ENCODE assay signal across 10 cellular contexts in the genomic region with DNA sequence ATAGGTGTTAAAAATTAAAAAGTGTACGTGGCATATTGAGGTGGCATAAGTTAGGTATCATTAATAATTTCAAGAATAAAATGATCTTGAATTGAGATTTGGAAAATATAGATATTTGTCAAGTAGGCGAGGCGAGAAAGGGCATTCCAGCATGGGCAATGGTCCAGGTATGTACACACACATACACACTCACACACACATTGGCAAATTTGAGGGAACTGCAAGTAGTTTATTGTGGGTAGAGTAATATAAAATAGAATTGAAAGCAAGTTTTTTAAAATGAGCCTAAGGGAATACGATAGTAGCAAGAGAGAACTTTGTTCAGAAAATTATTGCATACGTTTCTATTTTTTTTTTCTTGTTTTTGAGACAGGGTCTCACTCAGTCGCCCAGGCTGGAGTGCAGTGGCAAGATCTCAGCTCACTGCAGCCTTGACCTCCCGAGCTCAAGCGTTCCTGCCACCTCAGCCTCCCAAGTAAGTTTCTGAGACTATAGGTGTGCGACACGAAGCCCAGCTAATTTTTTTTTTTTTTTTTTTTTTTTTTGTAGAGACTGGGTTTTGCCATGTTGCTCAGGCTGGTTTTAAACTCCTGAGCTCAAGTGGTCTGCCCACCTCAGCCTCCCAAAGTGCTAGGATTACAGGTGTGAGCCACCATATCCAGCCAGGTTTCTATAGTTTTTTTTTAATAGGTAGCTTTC.
DNase-seq lines count a peak whose midpoint lies in the region; ATAC-seq and TF ChIP-seq lines count a peak whose summit lies in the region.
"Had no signal": no experiment of that assay in that cellular context is flagged by ENCODE, and none has a peak within 500 bp of the region (broad histone marks: within the 10 kb centered on the region; RNA-seq: fewer than 3 reads in every experiment).

No MANE protein-coding gene starts in this region.

- H3K27ac ChIP-seq in KMS-11, result peak overlapping the region; percentile 87
- peak overlapping the region; percentile 44 to 75 for H3K27ac ChIP-seq in mucosa of rectum (ENCODE audit: low read depth in 2 of 2, low read length in 2 of 2)
- H3K27ac ChIP-seq: gastrocnemius medialis had no signal

- H3K27me3 Mint-ChIP-seq in CD14-positive monocyte (ENCODE audit: low read depth in 3 of 3), result no peaks in the 10 kb centered on the region
- no peaks in the 10 kb centered on the region for H3K27me3 Mint-ChIP-seq in activated naive CD8-positive, alpha-beta T cell treated with anti-CD3 and anti-CD28 coated beads, Interleukin-2, amount 10 ng/mL, durations not matched to agents 7 days and 5 days

- no peak for ATAC-seq in activated naive CD8-positive, alpha-beta T cell treated with anti-CD3 and anti-CD28 coated beads, Interleukin-2, amount 10 ng/mL, durations not matched to agents 7 days and 5 days (ENCODE audit: low read depth)
- ATAC-seq in HG03196 (IDR thresholded peaks at IDR 0.05; ENCODE audit: unreplicated experiment) (no peak), HG02759 (IDR thresholded peaks at IDR 0.05; ENCODE audit: unreplicated experiment) (no peak)
- ATAC-seq: gastrocnemius medialis had no signal

- no peaks in the 10 kb centered on the region for H3K36me3 ChIP-seq in KMS-11 (ENCODE audit: insufficient read depth)
- no peaks in the 10 kb centered on the region for H3K36me3 ChIP-seq in mucosa of rectum (ENCODE audit: control insufficient read depth in 2 of 2, insufficient read depth in 2 of 2, low read length in 2 of 2)
- no peaks in the 10 kb centered on the region for H3K36me3 ChIP-seq in MG63
- H3K36me3 ChIP-seq: gastrocnemius medialis had no signal

- peaks cover 38% of the 10 kb centered on the region for H3K4me1 Mint-ChIP-seq in CD14-positive monocyte
- peaks cover 62% of the 10 kb centered on the region for H3K4me1 Mint-ChIP-seq in activated naive CD8-positive, alpha-beta T cell treated with anti-CD3 and anti-CD28 coated beads, Interleukin-2, amount 10 ng/mL, durations not matched to agents 7 days and 5 days

- H3K4me3 Mint-ChIP-seq in CD14-positive monocyte, result peak overlapping the region in 1 of 2 donors; percentile 87
- H3K4me3 Mint-ChIP-seq in activated naive CD8-positive, alpha-beta T cell treated with anti-CD3 and anti-CD28 coated beads, Interleukin-2, amount 10 ng/mL, durations not matched to agents 7 days and 5 days, result peak overlapping the region; percentile 42

- H2AFZ ChIP-seq in KMS-11 (ENCODE audit: low read depth), result peak overlapping the region; percentile 24; the same call in 1 of the 2 replicates

- H3K4me1 ChIP-seq in KMS-11 (ENCODE audit: low read depth, poor library complexity, severe bottlenecking) (peaks cover 69% of the 10 kb centered on the region), mucosa of rectum (ENCODE audit: control insufficient read depth in 2 of 2, insufficient read depth in 2 of 2, low read length in 2 of 2) (peaks cover 8 to 11% of the 10 kb centered on the region in 2 donors)
- H3K4me1 ChIP-seq: gastrocnemius medialis had no signal

- H3K27me3 ChIP-seq in KMS-11 (ENCODE audit: insufficient read depth, low read depth) (no peaks in the 10 kb centered on the region), mucosa of rectum (ENCODE audit: control insufficient read depth in 2 of 2, insufficient read depth in 2 of 2, low read length in 2 of 2) (no peaks in the 10 kb centered on the region), MG63 (no peaks in the 10 kb centered on the region)
- H3K27me3 ChIP-seq: gastrocnemius medialis had no signal

- H3K9me3 Mint-ChIP-seq in CD14-positive monocyte, result peaks cover 0 to 3% (median 0%) of the 10 kb centered on the region in 7 donors
- no peaks in the 10 kb centered on the region for H3K9me3 Mint-ChIP-seq in activated naive CD8-positive, alpha-beta T cell treated with anti-CD3 and anti-CD28 coated beads, Interleukin-2, amount 10 ng/mL, durations not matched to agents 7 days and 5 days

- no peaks in the 10 kb centered on the region for H4K20me1 ChIP-seq in KMS-11 (ENCODE audit: insufficient read depth)

- H3K9me3 ChIP-seq in mucosa of rectum (ENCODE audit: control insufficient read depth in 2 of 2, low read length in 2 of 2) (no peaks in the 10 kb centered on the region), MG63 (no peaks in the 10 kb centered on the region)
- H3K9me3 ChIP-seq: gastrocnemius medialis had no signal

- no peak overlapping the region for H3K4me3 ChIP-seq in KMS-11 (IDR thresholded peaks at IDR 0.05; ENCODE audit: insufficient read depth, low read depth, low read length)
- H3K4me3 ChIP-seq in mucosa of rectum (ENCODE audit: low read length in 2 of 2), result no peak overlapping the region
- H3K4me3 ChIP-seq in MG63, result no peak overlapping the region
- H3K4me3 ChIP-seq: gastrocnemius medialis had no signal

- H3K9ac ChIP-seq in KMS-11 (peak overlapping the region; percentile 27; the same call in 1 of the 2 replicates), mucosa of rectum (ENCODE audit: low read depth in 1 of 2, low read length in 2 of 2) (no peak overlapping the region)

- no peak for DNase-seq in CD14-positive monocyte (ENCODE audit: low spot score)
- no peak for DNase-seq in activated naive CD8-positive, alpha-beta T cell treated with anti-CD3 and anti-CD28 coated beads, Interleukin-2, amount 10 ng/mL, durations not matched to agents 7 days and 5 days
- DNase-seq in MG63, result no peak
- DNase-seq in G401 (ENCODE audit: low spot score), result no peak
- DNase-seq: cerebellar nuclear complex, gastrocnemius medialis had no signal

- peak overlapping the region; percentile 91 to 98 (median 96) for H3K27ac Mint-ChIP-seq in CD14-positive monocyte
- peak overlapping the region; percentile 85 for H3K27ac Mint-ChIP-seq in activated naive CD8-positive, alpha-beta T cell treated with anti-CD3 and anti-CD28 coated beads, Interleukin-2, amount 10 ng/mL, durations not matched to agents 7 days and 5 days

- peak overlapping the region; percentile 53; the same call in 1 of the 2 replicates for H3K4me2 ChIP-seq in KMS-11

- TF ChIP-seq CTCF in CD14-positive monocyte (IDR thresholded peaks at IDR 0.05) (no peak), KMS-11 (conservative IDR thresholded peaks at IDR 0.05; ENCODE audit: low read depth, low read length) (no peak)

- H3K36me3 Mint-ChIP-seq in CD14-positive monocyte, result peaks cover 0 to 5% of the 10 kb centered on the region in 2 donors
- peaks cover 11% of the 10 kb centered on the region for H3K36me3 Mint-ChIP-seq in activated naive CD8-positive, alpha-beta T cell treated with anti-CD3 and anti-CD28 coated beads, Interleukin-2, amount 10 ng/mL, durations not matched to agents 7 days and 5 days

- POLR2A ChIA-PET in activated naive CD8-positive, alpha-beta T cell treated with anti-CD3 and anti-CD28 coated beads, Interleukin-2, amount 10 ng/mL, durations not matched to agents 7 days and 5 days (lab: Charles Lee), result interaction anchor here (0.7 to 5.1 kb wide), 10 partner anchors 10 to 606 kb away, joined by 3 to 179 read pairs (median 6); a partner anchor contains a TSS

- intact Hi-C loops in CD14-positive monocyte (cut with micrococcal nuclease), result loop anchor here in 1 of 2 donors (5.0 kb wide), 1 partner anchor 97 kb away; a partner anchor contains a TSS

- in situ Hi-C loops in G401 (cut with HindIII; ENCODE audit: low sequenced_read_pairs), result no loop called here

- no peaks in the 10 kb centered on the region for H3K79me2 ChIP-seq in KMS-11 (ENCODE audit: insufficient read depth, low read depth)
